ENCODE assay signal across 9 cellular contexts in the genomic region with DNA sequence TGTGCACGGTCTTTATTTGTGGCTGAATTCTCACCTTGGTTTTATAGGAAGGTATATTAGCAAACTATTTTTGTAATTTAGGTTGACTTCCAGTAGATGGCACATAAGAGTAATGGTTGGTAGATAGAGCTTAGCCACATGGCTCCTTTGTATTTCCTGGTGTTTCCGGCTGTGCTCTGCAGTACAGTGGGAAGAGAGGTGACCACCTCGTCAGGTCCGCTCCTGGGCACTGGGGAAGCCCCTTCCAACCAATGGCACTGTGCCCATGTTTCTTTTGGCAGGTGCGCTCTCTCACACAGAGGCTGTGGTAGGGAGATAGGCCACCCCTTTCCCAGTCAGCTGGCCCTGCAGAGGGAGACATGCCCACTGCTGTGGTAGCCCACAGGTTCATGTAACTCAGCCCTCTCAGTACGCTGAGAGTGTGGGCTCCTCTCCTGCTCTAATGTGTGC.
DNase-seq lines count a peak whose midpoint lies in the region; ATAC-seq and TF ChIP-seq lines count a peak whose summit lies in the region.
"Had no signal": no experiment of that assay in that cellular context is flagged by ENCODE, and none has a peak within 500 bp of the region (broad histone marks: within the 10 kb centered on the region; RNA-seq: fewer than 3 reads in every experiment).

No MANE protein-coding gene starts in this region.

- WGBS in GM23248 (ENCODE audit: low coverage in 1 of 2, low lambda C conversion rate in 2 of 2, missing lambda C conversion rate in 2 of 2), 2 experiments: 56 to 59% methylated on average over 6 of the region's 6 CpGs

- peaks cover 4 to 11% (median 4%) of the 10 kb centered on the region in 3 donors for H3K36me3 Mint-ChIP-seq in immature natural killer cell

- 0 out of 3 replicates have a peak, but pooled peaks have one; percentile 25 for ATAC-seq in RWPE2 (ENCODE audit: low read depth)
- ATAC-seq in GM18511 (IDR thresholded peaks at IDR 0.05; ENCODE audit: unreplicated experiment): no peak
- ATAC-seq in GM18520 (IDR thresholded peaks at IDR 0.05; ENCODE audit: unreplicated experiment): no peak

- H2AFZ ChIP-seq in GM23248: peak overlapping the region; percentile 78

- no peaks in the 10 kb centered on the region for H3F3A ChIP-seq in GM23248 (ENCODE audit: insufficient read depth)

- no peak overlapping the region for H3K9ac ChIP-seq in GM23248

- H3K79me2 ChIP-seq in GM23248 (ENCODE audit: insufficient read depth): no peaks in the 10 kb centered on the region

- POLR2A ChIA-PET in RWPE1 (lab: Yijun Ruan, JAX; ENCODE audit: low non-redundant PET): no interaction called here

- H3K9me3 Mint-ChIP-seq in immature natural killer cell: peaks cover 0 to 2% (median 0%) of the 10 kb centered on the region in 6 donors

- CTCF ChIA-PET in RWPE1 (lab: Yijun Ruan, JAX): interaction anchor here (0.6 to 1.7 kb wide), 2 partner anchors 121 to 307 kb away, joined by 3 to 12 read pairs; no protein-coding TSS in a partner anchor

- no peaks in the 10 kb centered on the region for H3K27me3 ChIP-seq in GM23248 (replicated peaks; ENCODE audit: insufficient read depth)
- no peaks in the 10 kb centered on the region for H3K27me3 ChIP-seq in RWPE2 (ENCODE audit: insufficient read depth, poor library complexity, severe bottlenecking)

- H3K9me3 ChIP-seq in GM23248 (ENCODE audit: low read depth): no peaks in the 10 kb centered on the region
- H3K9me3 ChIP-seq in RWPE2 (ENCODE audit: severe bottlenecking): no peaks in the 10 kb centered on the region

- no peaks in the 10 kb centered on the region for H3K9me2 ChIP-seq in GM23248 (ENCODE audit: insufficient read depth)

- DNase-seq in COLO829 (ENCODE audit: low spot score) (peak; percentile 64), GM23248 (peak; percentile 58), RWPE2 (ENCODE audit: low spot score) (no peak), immature natural killer cell (peak; percentile 48 to 59 (median 58)), RWPE1 (ENCODE audit: low spot score) (no peak)
- no peak for DNase-seq in stimulated activated CD8-positive, alpha-beta memory T cell treated with anti-CD3 and anti-CD28 coated beads, Interleukin-4, amount 100 ng/mL, for 48 hours

- H3K4me3 ChIP-seq in GM23248 (no peak overlapping the region), RWPE2 (ENCODE audit: severe bottlenecking) (no peak overlapping the region)

- peak overlapping the region in 1 of 5 donors; percentile 38 for H3K4me3 Mint-ChIP-seq in immature natural killer cell

- H3K27ac Mint-ChIP-seq in immature natural killer cell: peak overlapping the region in 5 of 6 donors; percentile 43 to 76 (median 54)

- no peak overlapping the region for H3K4me2 ChIP-seq in GM23248 (ENCODE audit: unreplicated experiment)

- peaks cover 2 to 4% (median 4%) of the 10 kb centered on the region in 3 donors for H3K27me3 Mint-ChIP-seq in immature natural killer cell (ENCODE audit: low read depth in 3 of 3)

- no peak for TF ChIP-seq CTCF in RWPE2 (IDR thresholded peaks at IDR 0.05; ENCODE audit: poor library complexity, severe bottlenecking)
- TF ChIP-seq CTCF in RWPE1 (conservative IDR thresholded peaks at IDR 0.05; ENCODE audit: low read depth): no peak

- no peaks in the 10 kb centered on the region for H3K36me3 ChIP-seq in GM23248 (ENCODE audit: low read depth)
- no peaks in the 10 kb centered on the region for H3K36me3 ChIP-seq in RWPE2 (ENCODE audit: low read depth)

- in situ Hi-C loops in GM23248 (cut with MboI): no loop called here

- H3K4me1 ChIP-seq in GM23248 (ENCODE audit: insufficient read depth) (no peaks in the 10 kb centered on the region), RWPE2 (ENCODE audit: insufficient read depth, poor library complexity, severe bottlenecking) (no peaks in the 10 kb centered on the region)

- H4K20me1 ChIP-seq in GM23248 (ENCODE audit: insufficient read depth): no peaks in the 10 kb centered on the region

- H3K27ac ChIP-seq in GM23248 (no peak overlapping the region), RWPE2 (ENCODE audit: poor library complexity, severe bottlenecking) (no peak overlapping the region), RWPE1 (no peak overlapping the region)
- H3K27ac ChIP-seq: VCaP had no signal

- peaks cover 12 to 20% of the 10 kb centered on the region in 2 donors for H3K4me1 Mint-ChIP-seq in immature natural killer cell

Comparison
In these comparisons a context has a peak if more than half of its experiments do, and no peak if none do; other contexts are left out.
1. DNase-seq: peak in COLO829 (single experiment), GM23248 (single experiment) and immature natural killer cell (3 of 3); none in RWPE2 (single experiment), stimulated activated CD8-positive, alpha-beta memory T cell treated with anti-CD3 and anti-CD28 coated beads, Interleukin-4, amount 100 ng/mL, for 48 hours (single experiment) and RWPE1 (single experiment).